22 cellular contexts compared by ENCODE assay signal in genomic region chr21:43928726-43929125, GRCh38.
DNase-seq lines count a peak whose midpoint lies in the region; ATAC-seq and TF ChIP-seq lines count a peak whose summit lies in the region.
"Had no signal": no experiment of that assay in that cellular context is flagged by ENCODE, and none has a peak within 500 bp of the region (broad histone marks: within the 10 kb centered on the region; RNA-seq: fewer than 3 reads in every experiment).

No MANE protein-coding gene starts in this region.

- no peak overlapping the region for H2AK5ac ChIP-seq in mesendoderm (ENCODE audit: low read length)

- no peaks in the 10 kb centered on the region for H3K27me3 Mint-ChIP-seq in stimulated activated naive B cell treated with anti-CD40 and anti-IgM and Interleukin-4, amounts not matched to agents 10 μg/mL and 1 μg/mL and 100 μg/mL, for 72 hours
- H3K27me3 Mint-ChIP-seq in chondrocyte (ENCODE audit: low read depth) = no peaks in the 10 kb centered on the region
- H3K27me3 Mint-ChIP-seq: activated B cell treated with CpG ODN at 0.5 μM for 24 hours; activated CD4-positive, alpha-beta memory T cell treated with anti-CD3 and anti-CD28 coated beads for 36 hours; CD4-positive, CD25-positive, alpha-beta regulatory T cell; stimulated activated naive CD8-positive, alpha-beta T cell treated with anti-CD3 and anti-CD28 coated beads, Interleukin-15, amount 100 ng/mL, for 72 hours had no signal

- H3K4me3 Mint-ChIP-seq in stimulated activated naive B cell treated with anti-CD40 and anti-IgM and Interleukin-4, amounts not matched to agents 10 μg/mL and 1 μg/mL and 100 μg/mL, for 72 hours = no peak overlapping the region
- H3K4me3 Mint-ChIP-seq in chondrocyte (ENCODE audit: unreplicated experiment) = no peak overlapping the region
- H3K4me3 Mint-ChIP-seq: activated B cell treated with CpG ODN at 0.5 μM for 24 hours; activated CD4-positive, alpha-beta memory T cell treated with anti-CD3 and anti-CD28 coated beads for 36 hours; CD4-positive, CD25-positive, alpha-beta regulatory T cell; H9; immature natural killer cell; stimulated activated naive CD8-positive, alpha-beta T cell treated with anti-CD3 and anti-CD28 coated beads, Interleukin-15, amount 100 ng/mL, for 72 hours; T-helper 2 cell treated with Interferon-gamma antibody and Interleukin-4, amounts not matched to agents 5 μg/mL and 100 μg/mL, for 36 hours had no signal

- POLR2A ChIA-PET in RWPE1 (lab: Yijun Ruan, JAX; ENCODE audit: low non-redundant PET) = no interaction called here

- H3K4me1 Mint-ChIP-seq in stimulated activated naive B cell treated with anti-CD40 and anti-IgM and Interleukin-4, amounts not matched to agents 10 μg/mL and 1 μg/mL and 100 μg/mL, for 72 hours = peaks cover 17 to 44% of the 10 kb centered on the region in 2 donors
- H3K4me1 Mint-ChIP-seq in chondrocyte (ENCODE audit: low read depth) = peaks cover under 1% of the 10 kb centered on the region

- DNase-seq in RWPE1 (ENCODE audit: low spot score) (no peak), epithelial cell of esophagus (ENCODE audit: low read depth) (peak; percentile 20), mesendoderm (no peak), SIG-M5 (lab: John Stamatoyannopoulos, UW) (no peak), NCI-H2081 treated with DMSO at 0.1 percent for 48 hours (lab: John Stamatoyannopoulos, UW) (no peak), UCSD-AML1 (lab: John Stamatoyannopoulos, UW; ENCODE audit: unreplicated experiment) (no peak), chondrocyte (ENCODE audit: low spot score) (no peak)
- DNase-seq in stimulated activated naive B cell treated with anti-CD40 and anti-IgM and Interleukin-4, amounts not matched to agents 10 μg/mL and 1 μg/mL and 100 μg/mL, for 72 hours = no peak
- DNase-seq: activated B cell treated with CpG ODN at 0.5 μM for 24 hours; activated CD4-positive, alpha-beta memory T cell treated with anti-CD3 and anti-CD28 coated beads for 36 hours; activated effector memory CD4-positive, alpha-beta T cell treated with anti-CD3 and anti-CD28 coated beads, Interleukin-2, amount 50 U/mL, for 16 hours; CD4-positive, CD25-positive, alpha-beta regulatory T cell; dermis blood vessel endothelial cell; H9; immature natural killer cell; IMR-90; NCI-H524; stimulated activated naive CD8-positive, alpha-beta T cell treated with anti-CD3 and anti-CD28 coated beads, Interleukin-15, amount 100 ng/mL, for 72 hours had no signal

- peak overlapping the region; percentile 60 for H3K56ac ChIP-seq in mesendoderm (ENCODE audit: low read length)

- H3K23ac ChIP-seq in mesendoderm (ENCODE audit: low read length) = no peak overlapping the region

- no peaks in the 10 kb centered on the region for H3K27me3 ChIP-seq in mesendoderm (ENCODE audit: insufficient read depth, low read length, poor library complexity)
- H3K27me3 ChIP-seq: adrenal gland, hepatocyte had no signal

- peak overlapping the region; percentile 13; the same call in 1 of the 2 replicates for H3K27ac ChIP-seq in RWPE1
- H3K27ac ChIP-seq in mesendoderm (ENCODE audit: low read depth, low read length) = no peak overlapping the region
- H3K27ac ChIP-seq: hepatocyte had no signal

- H3K4ac ChIP-seq in mesendoderm (ENCODE audit: low read depth, low read length) = no peak overlapping the region

- no peaks in the 10 kb centered on the region for H3K9me3 Mint-ChIP-seq in stimulated activated naive B cell treated with anti-CD40 and anti-IgM and Interleukin-4, amounts not matched to agents 10 μg/mL and 1 μg/mL and 100 μg/mL, for 72 hours
- H3K9me3 Mint-ChIP-seq in chondrocyte (ENCODE audit: low read depth) = no peaks in the 10 kb centered on the region
- H3K9me3 Mint-ChIP-seq: activated B cell treated with CpG ODN at 0.5 μM for 24 hours; activated CD4-positive, alpha-beta memory T cell treated with anti-CD3 and anti-CD28 coated beads for 36 hours; CD4-positive, CD25-positive, alpha-beta regulatory T cell; H9; immature natural killer cell; stimulated activated naive CD8-positive, alpha-beta T cell treated with anti-CD3 and anti-CD28 coated beads, Interleukin-15, amount 100 ng/mL, for 72 hours; T-helper 2 cell treated with Interferon-gamma antibody and Interleukin-4, amounts not matched to agents 5 μg/mL and 100 μg/mL, for 36 hours had no signal

- H3K79me1 ChIP-seq in mesendoderm (ENCODE audit: low read length) = no peaks in the 10 kb centered on the region

- no peaks in the 10 kb centered on the region for H3K36me3 ChIP-seq in mesendoderm (ENCODE audit: control insufficient read depth, insufficient read depth, low read length)
- H3K36me3 ChIP-seq: adrenal gland had no signal

- no peak overlapping the region for H3K18ac ChIP-seq in mesendoderm (ENCODE audit: low read length)

- H3K4me3 ChIP-seq in epithelial cell of esophagus (ENCODE audit: low read length) = no peak overlapping the region
- no peak overlapping the region for H3K4me3 ChIP-seq in mesendoderm (ENCODE audit: low read length)
- H3K4me3 ChIP-seq: adrenal gland, hepatocyte had no signal

- H3K27ac Mint-ChIP-seq in stimulated activated naive B cell treated with anti-CD40 and anti-IgM and Interleukin-4, amounts not matched to agents 10 μg/mL and 1 μg/mL and 100 μg/mL, for 72 hours = peak overlapping the region; percentile 47
- H3K27ac Mint-ChIP-seq in chondrocyte (ENCODE audit: unreplicated experiment) = no peak overlapping the region
- H3K27ac Mint-ChIP-seq: activated B cell treated with CpG ODN at 0.5 μM for 24 hours; activated CD4-positive, alpha-beta memory T cell treated with anti-CD3 and anti-CD28 coated beads for 36 hours; immature natural killer cell; stimulated activated naive CD8-positive, alpha-beta T cell treated with anti-CD3 and anti-CD28 coated beads, Interleukin-15, amount 100 ng/mL, for 72 hours; T-helper 2 cell treated with Interferon-gamma antibody and Interleukin-4, amounts not matched to agents 5 μg/mL and 100 μg/mL, for 36 hours had no signal

- no peak overlapping the region for H2BK15ac ChIP-seq in mesendoderm (replicated peaks; ENCODE audit: low read depth)

- no peaks in the 10 kb centered on the region for H3K79me2 ChIP-seq in mesendoderm (ENCODE audit: control insufficient read depth, insufficient read depth, low read length)

- no peak overlapping the region for H3K4me2 ChIP-seq in mesendoderm (ENCODE audit: low read length)
- H3K4me2 ChIP-seq: hepatocyte had no signal

- H2BK5ac ChIP-seq in mesendoderm (ENCODE audit: low read length) = no peak overlapping the region

- ATAC-seq in stimulated activated naive B cell treated with anti-CD40 and anti-IgM and Interleukin-4, amounts not matched to agents 10 μg/mL and 1 μg/mL and 100 μg/mL, for 72 hours (replicated peaks) = no peak
- ATAC-seq: SK-N-SH treated with all-trans-retinoic acid at 6 μM for 48 hours; stimulated activated naive CD8-positive, alpha-beta T cell treated with anti-CD3 and anti-CD28 coated beads, Interleukin-15, amount 100 ng/mL, for 72 hours had no signal

- H3K36me3 Mint-ChIP-seq in stimulated activated naive B cell treated with anti-CD40 and anti-IgM and Interleukin-4, amounts not matched to agents 10 μg/mL and 1 μg/mL and 100 μg/mL, for 72 hours = peaks cover 22 to 59% of the 10 kb centered on the region in 2 donors
- H3K36me3 Mint-ChIP-seq in chondrocyte (ENCODE audit: low read depth) = no peaks in the 10 kb centered on the region

- TF ChIP-seq CTCF in RWPE1 (conservative IDR thresholded peaks at IDR 0.05; ENCODE audit: low read depth) = no peak
- no peak for TF ChIP-seq CTCF in epithelial cell of esophagus (IDR thresholded peaks at IDR 0.05; ENCODE audit: insufficient read depth, low read depth, low read length, missing control alignments)
- no peak for TF ChIP-seq CTCF in chondrocyte (IDR thresholded peaks at IDR 0.05)

- no CpG with 5 or more reads among the region's 14 CpGs for WGBS in mesendoderm (ENCODE audit: extremely low coverage, insufficient coverage, low lambda C conversion rate)

- no peak overlapping the region for H4K8ac ChIP-seq in mesendoderm (ENCODE audit: low read depth, low read length)

- H3K4me1 ChIP-seq in mesendoderm (ENCODE audit: control insufficient read depth, low read depth, low read length) = peaks cover 6% of the 10 kb centered on the region
- H3K4me1 ChIP-seq: adrenal gland had no signal

- H3K9ac ChIP-seq in mesendoderm (ENCODE audit: low read length) = no peak overlapping the region

- no peak overlapping the region for H4K5ac ChIP-seq in mesendoderm (ENCODE audit: low read length)

- CTCF ChIA-PET in RWPE1 (lab: Yijun Ruan, JAX) = interaction anchor here (0.6 kb wide), 1 partner anchor 62 kb away, joined by 3 read pairs; no protein-coding TSS in a partner anchor

- H2BK120ac ChIP-seq in mesendoderm (ENCODE audit: low read depth, low read length) = no peak overlapping the region
